In genomic region chrY:7275751-7276150, GRCh38 we compare ENCODE assay signal across 13 cellular contexts.
DNase-seq lines count a peak whose midpoint lies in the region; ATAC-seq and TF ChIP-seq lines count a peak whose summit lies in the region.
"Had no signal": no experiment of that assay in that cellular context is flagged by ENCODE, and none has a peak within 500 bp of the region (broad histone marks: within the 10 kb centered on the region; RNA-seq: fewer than 3 reads in every experiment).

No MANE protein-coding gene starts in this region.

- H4K20me1 ChIP-seq in neural cell (ENCODE audit: insufficient read depth), result no peaks in the 10 kb centered on the region

- no peak for TF ChIP-seq RAD21 in neural cell (conservative IDR thresholded peaks at IDR 0.05)

- H3K4me2 ChIP-seq in neural cell (ENCODE audit: low read length), result no peak overlapping the region

- H3K36me3 ChIP-seq in duodenal mucosa (ENCODE audit: control insufficient read depth in 1 of 2, insufficient read depth in 2 of 2, low read length in 2 of 2) (no peaks in the 10 kb centered on the region), neural cell (ENCODE audit: insufficient read depth, low read length) (no peaks in the 10 kb centered on the region), esophagus muscularis mucosa (no peaks in the 10 kb centered on the region)

- intact Hi-C loops in esophagus muscularis mucosa (cut with DNase I), result no loop called here

- no peaks in the 10 kb centered on the region for H3F3A ChIP-seq in neural cell (ENCODE audit: insufficient read depth, low read length, poor library complexity, severe bottlenecking)

- no peaks in the 10 kb centered on the region for H3K27me3 Mint-ChIP-seq in T-helper 1 cell treated with Interleukin-12 subunit alpha and Interleukin-12 subunit beta and Interleukin-4 antibody, amounts not matched to agents 30 μg/mL and 1 μg/mL, for 36 hours (ENCODE audit: low read depth)

- H3K4me1 Mint-ChIP-seq in T-helper 1 cell treated with Interleukin-12 subunit alpha and Interleukin-12 subunit beta and Interleukin-4 antibody, amounts not matched to agents 30 μg/mL and 1 μg/mL, for 36 hours (ENCODE audit: low read depth), result peaks cover 27% of the 10 kb centered on the region

- TF ChIP-seq CTCF in neural cell (IDR thresholded peaks at IDR 0.05; ENCODE audit: poor library complexity, severe bottlenecking), result no peak
- no peak for TF ChIP-seq CTCF in esophagus muscularis mucosa (IDR thresholded peaks at IDR 0.05)

- no peak for TF ChIP-seq POLR2A in esophagus muscularis mucosa (IDR thresholded peaks at IDR 0.05; ENCODE audit: low read depth)

- no peak overlapping the region for H2AFZ ChIP-seq in neural cell (ENCODE audit: low read depth, low read length)

- H3K27ac ChIP-seq in duodenal mucosa (ENCODE audit: low read depth, low read length) (no peak overlapping the region), neural cell (ENCODE audit: low read length) (no peak overlapping the region), esophagus muscularis mucosa (replicated peaks in 1 of 4) (peak overlapping the region in 2 of 4 donors; percentile 78 to 85)

- WGBS in esophagus muscularis mucosa, result no CpG with 5 or more reads among the region's 11 CpGs

- H3K36me3 Mint-ChIP-seq in T-helper 1 cell treated with Interleukin-12 subunit alpha and Interleukin-12 subunit beta and Interleukin-4 antibody, amounts not matched to agents 30 μg/mL and 1 μg/mL, for 36 hours (ENCODE audit: low read depth), result peaks cover 30% of the 10 kb centered on the region

- H3K9me2 ChIP-seq in neural cell (ENCODE audit: insufficient read depth, low read length), result no peaks in the 10 kb centered on the region

- H3K27me3 ChIP-seq in duodenal mucosa (ENCODE audit: control insufficient read depth in 1 of 2, insufficient read depth in 2 of 2, low read length in 2 of 2), result no peaks in the 10 kb centered on the region
- H3K27me3 ChIP-seq in neural cell (ENCODE audit: insufficient read depth, low read depth, low read length), result no peaks in the 10 kb centered on the region
- H3K27me3 ChIP-seq in esophagus muscularis mucosa, result no peaks in the 10 kb centered on the region

- H3K4me3 ChIP-seq in duodenal mucosa (ENCODE audit: low read depth in 1 of 2, low read length in 2 of 2) (peak overlapping the region; percentile 63 to 76), neural cell (ENCODE audit: low read length) (peak overlapping the region; percentile 77), esophagus muscularis mucosa (peak overlapping the region in 2 of 4 donors; percentile 65 to 69)

- TF ChIP-seq EP300 in neural cell (conservative IDR thresholded peaks at IDR 0.05; ENCODE audit: poor library complexity, severe bottlenecking), result no peak
- no peak for TF ChIP-seq EP300 in esophagus muscularis mucosa (IDR thresholded peaks at IDR 0.05)

- H3K27ac Mint-ChIP-seq in T-helper 1 cell treated with Interleukin-12 subunit alpha and Interleukin-12 subunit beta and Interleukin-4 antibody, amounts not matched to agents 30 μg/mL and 1 μg/mL, for 36 hours, result peak overlapping the region; percentile 94

- H3K4me1 ChIP-seq in duodenal mucosa (ENCODE audit: control insufficient read depth in 1 of 2, insufficient read depth in 2 of 2, low read length in 2 of 2) (peaks cover 0 to 6% of the 10 kb centered on the region in 2 donors), esophagus muscularis mucosa (peaks cover 0 to 15% (median 3%) of the 10 kb centered on the region in 4 donors)

- H3K4me3 Mint-ChIP-seq in T-helper 1 cell treated with Interleukin-12 subunit alpha and Interleukin-12 subunit beta and Interleukin-4 antibody, amounts not matched to agents 30 μg/mL and 1 μg/mL, for 36 hours, result peak overlapping the region; percentile 99

- H3K79me2 ChIP-seq in neural cell (replicated peaks; ENCODE audit: insufficient read depth, low read length), result peaks cover 4% of the 10 kb centered on the region

- H3K9me3 ChIP-seq in duodenal mucosa (ENCODE audit: control insufficient read depth in 1 of 2, low read length in 2 of 2), result no peaks in the 10 kb centered on the region
- no peaks in the 10 kb centered on the region for H3K9me3 ChIP-seq in neural cell (ENCODE audit: low read length)
- H3K9me3 ChIP-seq in esophagus muscularis mucosa, result no peaks in the 10 kb centered on the region

- ATAC-seq in GM19328 (IDR thresholded peaks at IDR 0.05; ENCODE audit: unreplicated experiment), result no peak
- ATAC-seq in left lobe of liver, result no peak

- DNase-seq in T-helper 1 cell (no peak), LoVo (ENCODE audit: low spot score) (peak; percentile 15), left lobe of liver (ENCODE audit: low spot score) (no peak), esophagus muscularis mucosa (ENCODE audit: extremely low spot score) (no peak)
- DNase-seq: 8988T; activated CD8-positive, alpha-beta memory T cell treated with anti-CD3 and anti-CD28 coated beads, Interleukin-2, amount 50 U/mL, for 48 hours; IMR-90; NCI-H446 treated with DMSO at 0.1 percent for 48 hours; posterior cingulate gyrus had no signal

- no peaks in the 10 kb centered on the region for H3K9me3 Mint-ChIP-seq in T-helper 1 cell treated with Interleukin-12 subunit alpha and Interleukin-12 subunit beta and Interleukin-4 antibody, amounts not matched to agents 30 μg/mL and 1 μg/mL, for 36 hours

- H3K9ac ChIP-seq in duodenal mucosa (ENCODE audit: low read depth in 1 of 2, low read length in 2 of 2) (peak overlapping the region; percentile 25 to 54), neural cell (ENCODE audit: low read length) (peak overlapping the region; percentile 71)

TF ChIP-seq in neural cell, 6 proteins besides CTCF, POLR2A, EP300 and RAD21:
- TF ChIP-seq, protein P1, sequence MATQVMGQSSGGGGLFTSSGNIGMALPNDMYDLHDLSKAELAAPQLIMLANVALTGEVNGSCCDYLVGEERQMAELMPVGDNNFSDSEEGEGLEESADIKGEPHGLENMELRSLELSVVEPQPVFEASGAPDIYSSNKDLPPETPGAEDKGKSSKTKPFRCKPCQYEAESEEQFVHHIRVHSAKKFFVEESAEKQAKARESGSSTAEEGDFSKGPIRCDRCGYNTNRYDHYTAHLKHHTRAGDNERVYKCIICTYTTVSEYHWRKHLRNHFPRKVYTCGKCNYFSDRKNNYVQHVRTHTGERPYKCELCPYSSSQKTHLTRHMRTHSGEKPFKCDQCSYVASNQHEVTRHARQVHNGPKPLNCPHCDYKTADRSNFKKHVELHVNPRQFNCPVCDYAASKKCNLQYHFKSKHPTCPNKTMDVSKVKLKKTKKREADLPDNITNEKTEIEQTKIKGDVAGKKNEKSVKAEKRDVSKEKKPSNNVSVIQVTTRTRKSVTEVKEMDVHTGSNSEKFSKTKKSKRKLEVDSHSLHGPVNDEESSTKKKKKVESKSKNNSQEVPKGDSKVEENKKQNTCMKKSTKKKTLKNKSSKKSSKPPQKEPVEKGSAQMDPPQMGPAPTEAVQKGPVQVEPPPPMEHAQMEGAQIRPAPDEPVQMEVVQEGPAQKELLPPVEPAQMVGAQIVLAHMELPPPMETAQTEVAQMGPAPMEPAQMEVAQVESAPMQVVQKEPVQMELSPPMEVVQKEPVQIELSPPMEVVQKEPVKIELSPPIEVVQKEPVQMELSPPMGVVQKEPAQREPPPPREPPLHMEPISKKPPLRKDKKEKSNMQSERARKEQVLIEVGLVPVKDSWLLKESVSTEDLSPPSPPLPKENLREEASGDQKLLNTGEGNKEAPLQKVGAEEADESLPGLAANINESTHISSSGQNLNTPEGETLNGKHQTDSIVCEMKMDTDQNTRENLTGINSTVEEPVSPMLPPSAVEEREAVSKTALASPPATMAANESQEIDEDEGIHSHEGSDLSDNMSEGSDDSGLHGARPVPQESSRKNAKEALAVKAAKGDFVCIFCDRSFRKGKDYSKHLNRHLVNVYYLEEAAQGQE (IDR thresholded peaks at IDR 0.05; ENCODE audit: borderline replicate concordance), result no peak
- TF ChIP-seq POLR2AphosphoS5 (IDR thresholded peaks at IDR 0.05) (no peak), SMC3 (conservative IDR thresholded peaks at IDR 0.05; ENCODE audit: poor library complexity) (no peak), MXI1 (conservative IDR thresholded peaks at IDR 0.05; ENCODE audit: poor library complexity, severe bottlenecking) (no peak), EZH2 (IDR thresholded peaks at IDR 0.05; ENCODE audit: borderline replicate concordance, insufficient read depth, low read length, poor library complexity, severe bottlenecking) (no peak), TAF1 (IDR thresholded peaks at IDR 0.05; ENCODE audit: low read depth) (no peak)
TF ChIP-seq in neural cell: peak in this region for 0.
